8 cellular contexts compared by ENCODE assay signal in genomic region chr2:218405365-218406208, GRCh38. TPM values are rescaled to one million over a fixed set of nuclear protein-coding genes. Genes with fewer than 3 reads are reported as not detected.
DNase-seq lines count a peak whose midpoint lies in the region; ATAC-seq, FAIRE-seq and TF ChIP-seq lines count a peak whose summit lies in the region.

No MANE protein-coding gene starts in this region.

- no peak overlapping the region for H3K9ac ChIP-seq in rectal smooth muscle tissue (ENCODE audit: low read length)

- DNase-seq in UCSD-AML1 (lab: John Stamatoyannopoulos, UW; ENCODE audit: unreplicated experiment) (peak; percentile 72), fibroblast of villous mesenchyme (ENCODE audit: low read depth) (no peak), hippocampal formation (lab: John Stamatoyannopoulos, UW) (no peak), HTR-8/SVneo (ENCODE audit: insufficient read length, low spot score) (no peak)
- no peak for DNase-seq in effector CD4-positive, alpha-beta T cell

- H3K27ac ChIP-seq in rectal smooth muscle tissue (ENCODE audit: low read depth, low read length): peak overlapping the region; percentile 64

- H3K4me1 ChIP-seq in rectal smooth muscle tissue (ENCODE audit: control insufficient read depth, insufficient read depth, low read length): peaks cover 25% of the 10 kb centered on the region

- no peak for TF ChIP-seq CTCF in fibroblast of villous mesenchyme (IDR thresholded peaks at IDR 0.05; ENCODE audit: insufficient read depth, low read depth, low read length)

- FAIRE-seq in HTR-8/SVneo (lab: Jason Lieb, UNC): no peak

- H3K4me3 ChIP-seq in fibroblast of villous mesenchyme (ENCODE audit: low read depth, low read length): peak overlapping the region; percentile 37
- peak overlapping the region; percentile 68 for H3K4me3 ChIP-seq in rectal smooth muscle tissue (ENCODE audit: low read length)

- no peaks in the 10 kb centered on the region for H3K27me3 ChIP-seq in rectal smooth muscle tissue (ENCODE audit: control insufficient read depth, insufficient read depth, low read length)

- H3K36me3 ChIP-seq in rectal smooth muscle tissue (ENCODE audit: control insufficient read depth, insufficient read depth, low read length): peaks cover 22% of the 10 kb centered on the region

- ATAC-seq in GM18517 (IDR thresholded peaks at IDR 0.05; ENCODE audit: unreplicated experiment) (peak; percentile 25), HG02884 (IDR thresholded peaks at IDR 0.05; ENCODE audit: unreplicated experiment) (peak; percentile 6)

RNA-seq across cellular contexts. Expression of gene CTDSP1, which starts 5.9 kb away (rescaled TPM):
- total RNA-seq in fibroblast of villous mesenchyme: 63.5 and 66.9 TPM in 2 replicates

RNA-seq across cellular contexts. Expression of gene VIL1, which starts 13.3 kb away (rescaled TPM):
- total RNA-seq in fibroblast of villous mesenchyme: under 0.01 TPM in 1 of 2 replicates, not detected in the other

RNA-seq across cellular contexts. Expression of gene SLC11A1, which starts 23.5 kb away (rescaled TPM):
- under 0.01 and 0.43 TPM in 2 replicates for total RNA-seq in fibroblast of villous mesenchyme

RNA-seq across cellular contexts. Expression of gene CATIP, which starts 48.9 kb away (rescaled TPM):
- total RNA-seq in fibroblast of villous mesenchyme: 0.43 TPM in 1 of 2 replicates, not detected in the other
